8 cellular contexts compared by ENCODE assay signal in the genomic region with DNA sequence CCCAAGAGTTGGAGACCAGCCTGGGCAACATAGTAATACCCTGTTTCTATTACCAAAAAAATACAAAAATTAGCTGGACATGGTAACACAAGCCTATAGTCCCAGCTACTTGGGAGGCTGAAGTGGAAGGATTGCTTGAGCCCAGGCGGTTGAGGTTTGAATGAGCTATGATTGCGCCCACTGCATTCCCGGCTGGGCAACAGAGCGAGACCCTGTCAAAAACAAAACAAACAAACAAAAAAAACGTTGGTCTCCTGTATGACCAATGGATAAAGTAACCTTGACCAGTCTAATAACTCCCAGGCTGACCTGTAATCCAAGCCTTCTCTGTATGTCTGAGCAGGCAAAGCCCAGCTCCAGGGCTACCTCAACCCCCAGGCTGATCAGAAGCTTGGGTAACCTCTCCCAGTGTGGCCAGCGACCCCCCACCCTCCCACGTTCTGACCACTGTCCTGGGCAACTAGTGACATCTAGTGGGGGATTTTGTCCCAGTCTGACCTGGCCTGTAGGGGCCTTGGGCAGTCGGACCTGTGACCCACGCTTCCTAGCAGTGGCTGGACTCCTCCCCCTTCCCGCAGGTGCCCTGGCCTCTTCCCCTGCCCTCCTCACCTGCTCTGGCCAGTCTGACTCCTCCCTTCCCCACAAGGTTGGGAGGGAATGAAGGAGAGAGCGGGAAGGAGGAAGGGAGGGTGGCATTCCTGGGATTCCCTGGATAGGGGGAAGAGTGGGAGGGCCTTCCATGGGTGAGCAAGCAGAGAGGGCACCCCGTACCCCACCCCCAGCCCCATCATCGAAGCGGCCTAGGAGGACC. TPM values are rescaled to one million over a fixed set of nuclear protein-coding genes. Genes with fewer than 3 reads are reported as not detected.
DNase-seq lines count a peak whose midpoint lies in the region; ATAC-seq, FAIRE-seq and TF ChIP-seq lines count a peak whose summit lies in the region.

No MANE protein-coding gene starts in this region.

- ATAC-seq in GM18867 (IDR thresholded peaks at IDR 0.05; ENCODE audit: unreplicated experiment), result no peak

- peaks cover 7 to 40% of the 10 kb centered on the region in 2 donors for H3K4me1 ChIP-seq in ascending aorta
- peaks cover 46% of the 10 kb centered on the region for H3K4me1 ChIP-seq in suprapubic skin

- H3K27me3 ChIP-seq in AG04450 (ENCODE audit: control insufficient read depth, insufficient read depth, low read length), result peaks cover 3% of the 10 kb centered on the region
- no peaks in the 10 kb centered on the region for H3K27me3 ChIP-seq in ascending aorta
- no peaks in the 10 kb centered on the region for H3K27me3 ChIP-seq in suprapubic skin

- TF ChIP-seq EP300 in suprapubic skin (IDR thresholded peaks at IDR 0.05), result no peak

- intact Hi-C loops in ascending aorta (cut with DNase I), result loop anchor here (2.0 kb wide), 1 partner anchor 37 kb away; no protein-coding TSS in a partner anchor

- peak; percentile 87 for FAIRE-seq in HTR-8/SVneo (lab: Jason Lieb, UNC)

- POLR2A ChIA-PET in AG04450 (lab: Yijun Ruan, JAX), result interaction anchor here (0.6 to 1.7 kb wide), 3 partner anchors 9 to 192 kb away, joined by 3 to 5 read pairs (median 3); no protein-coding TSS in a partner anchor

- WGBS in suprapubic skin, result 24% methylated on average over 13 of the region's 14 CpGs

- no peak overlapping the region for H3K27ac ChIP-seq in AG04450 (ENCODE audit: low read depth, low read length)
- H3K27ac ChIP-seq in ascending aorta, result peak overlapping the region; percentile 77 to 79
- peak overlapping the region; percentile 24 for H3K27ac ChIP-seq in suprapubic skin

- DNase-seq in AG04450 (ENCODE audit: low read depth, low spot score), result no peak
- DNase-seq in HTR-8/SVneo (ENCODE audit: insufficient read length, low spot score), result peak; percentile 83
- peak in 1 of 2 donors; percentile 78 for DNase-seq in ascending aorta (ENCODE audit: low spot score in 2 of 2)
- DNase-seq in iPS-NIHi11 (ENCODE audit: low spot score), result peak; percentile 92
- no peak for DNase-seq in suprapubic skin (ENCODE audit: low spot score in 2 of 2)
- DNase-seq in NCI-H128 (lab: John Stamatoyannopoulos, UW; ENCODE audit: unreplicated experiment), result no peak
- DNase-seq in activated CD4-positive, alpha-beta T cell treated with anti-CD3 and anti-CD28 coated beads, Interleukin-2, amount 50 U/mL, for 4 hours, result no peak

- H3K9me3 ChIP-seq in AG04450 (ENCODE audit: control insufficient read depth, insufficient read depth, low read length) (peaks cover 6% of the 10 kb centered on the region), ascending aorta (no peaks in the 10 kb centered on the region), suprapubic skin (no peaks in the 10 kb centered on the region)

- H3K36me3 ChIP-seq in ascending aorta (peaks cover 7 to 13% of the 10 kb centered on the region in 2 donors), suprapubic skin (no peaks in the 10 kb centered on the region)

- H3K4me3 ChIP-seq in AG04450 (ENCODE audit: low read depth, low read length), result no peak overlapping the region
- peak overlapping the region in 1 of 2 donors; percentile 88 for H3K4me3 ChIP-seq in ascending aorta
- peak overlapping the region; percentile 55 for H3K4me3 ChIP-seq in suprapubic skin

- TF ChIP-seq POLR2A in suprapubic skin (IDR thresholded peaks at IDR 0.05), result no peak

- peak; percentile 53 for TF ChIP-seq CTCF in AG04450 (IDR thresholded peaks at IDR 0.05; ENCODE audit: low read depth, low read length)
- peak in 2 of 3 experiments; percentile 37 to 59 for TF ChIP-seq CTCF in ascending aorta (IDR thresholded peaks at IDR 0.05)
- no peak for TF ChIP-seq CTCF in suprapubic skin (IDR thresholded peaks at IDR 0.05)

- CTCF ChIA-PET in AG04450 (lab: Charles Lee), result interaction anchor here (0.5 to 3.3 kb wide), 11 partner anchors 9 to 237 kb away, joined by 3 to 20 read pairs (median 5); a partner anchor contains a TSS

RNA-seq across cellular contexts. Expression of a gene that starts 1.0 kb away (rescaled TPM):
- polyA plus RNA-seq in AG04450 (2011; rRNA removed), result 8.4 and 9.7 TPM in 2 replicates
- 5.6 and 8.0 TPM in 2 replicates for polyA minus RNA-seq in AG04450 (2011; rRNA and poly(A)+ RNA removed)
- total RNA-seq in ascending aorta (832 TPM), suprapubic skin (10 to 100 TPM; 27.4 to 67.5 (median 50.8) TPM)

RNA-seq across cellular contexts. Expression of a gene that starts 30.2 kb away (rescaled TPM):
- polyA plus RNA-seq in AG04450 (2011; rRNA removed), result not detected in 2 replicates
- not detected in 2 replicates for polyA minus RNA-seq in AG04450 (2011; rRNA and poly(A)+ RNA removed)
- not detected for total RNA-seq in ascending aorta
- total RNA-seq in suprapubic skin, result 10 to 100 TPM; 60.4 to 94.4 (median 65.7) TPM

RNA-seq across cellular contexts. Expression of a gene that starts 38.2 kb away (rescaled TPM):
- 80.2 and 110 TPM in 2 replicates for polyA plus RNA-seq in AG04450 (2011; rRNA removed)
- 91.0 and 114 TPM in 2 replicates for polyA minus RNA-seq in AG04450 (2011; rRNA and poly(A)+ RNA removed)
- total RNA-seq in ascending aorta (125 TPM), suprapubic skin (10 to 100 TPM; 56.2 to 78.2 (median 67.5) TPM)

RNA-seq across cellular contexts. Expression of a gene that starts 59.3 kb away (rescaled TPM):
- 5.6 and 11.0 TPM in 2 replicates for polyA plus RNA-seq in AG04450 (2011; rRNA removed)
- polyA minus RNA-seq in AG04450 (2011; rRNA and poly(A)+ RNA removed), result 10.0 and 11.3 TPM in 2 replicates
- total RNA-seq in ascending aorta (66.2 TPM), suprapubic skin (10 to 100 TPM; 13.9 to 29.1 (median 17.9) TPM)

Comparison
In these comparisons a context has a peak if more than half of its experiments do, and no peak if none do; other contexts are left out.
1. DNase-seq: peak in HTR-8/SVneo (single experiment) and iPS-NIHi11 (single experiment); none in AG04450 (single experiment), suprapubic skin (0 of 2), NCI-H128 (single experiment) and activated CD4-positive, alpha-beta T cell treated with anti-CD3 and anti-CD28 coated beads, Interleukin-2, amount 50 U/mL, for 4 hours (0 of 2).
2. CTCF ChIP-seq: peak in AG04450 (single experiment) and ascending aorta (2 of 3); none in suprapubic skin (0 of 2).
3. RNA of a gene that starts 1.0 kb away (total RNA-seq): 832 TPM in ascending aorta (single experiment); 27.4 to 67.5 TPM in suprapubic skin; every median in the first group is over 10 times any median in the second.
4. RNA of a gene that starts 30.2 kb away (total RNA-seq): 60.4 to 94.4 TPM in suprapubic skin; not detected in ascending aorta (single experiment); every median in the first group is over 10 times any median in the second.